31 cellular contexts compared by ENCODE assay signal in the genomic region with DNA sequence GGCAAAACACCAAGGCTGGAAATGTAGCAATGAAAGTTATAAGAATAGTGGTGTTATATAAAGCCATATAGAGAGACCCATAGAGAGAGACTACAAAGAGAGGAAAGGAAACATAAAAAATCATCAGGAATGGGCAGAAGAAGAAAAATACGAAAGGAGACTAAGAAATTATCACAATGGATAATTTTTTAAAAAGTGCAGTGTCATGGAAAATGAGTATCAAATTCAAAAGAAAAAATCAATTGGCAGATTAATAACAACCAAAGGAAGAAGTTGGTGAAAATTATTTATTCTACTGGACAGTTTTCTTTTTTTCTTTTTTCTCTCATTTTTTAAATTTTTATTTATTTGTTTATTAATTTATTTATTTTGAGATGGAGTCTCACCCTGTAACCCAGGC.
"Had no signal": no experiment of that assay in that cellular context is flagged by ENCODE, and none has a peak within 500 bp of the region (broad histone marks: within the 10 kb centered on the region; RNA-seq: fewer than 3 reads in every experiment).

No MANE protein-coding gene starts in this region.

- H3K9ac ChIP-seq: neural progenitor cell, parathyroid adenoma had no signal

- H2AFZ ChIP-seq: neural progenitor cell, parathyroid adenoma had no signal

- H3K4me2 ChIP-seq: neural progenitor cell, smooth muscle cell had no signal

- H3K4me3 ChIP-seq: neural progenitor cell, ovary, psoas muscle, skin epidermis, smooth muscle cell, spleen, stomach, thoracic aorta, thyroid gland, tibial nerve, upper lobe of left lung, vagina had no signal

- H3K4me3 Mint-ChIP-seq: naive thymus-derived CD4-positive, alpha-beta T cell; natural killer cell; nephron; neural progenitor cell; stimulated activated memory B cell treated with anti-CD40 and anti-IgM and Interleukin-4, amounts not matched to agents 10 μg/mL and 1 μg/mL and 100 μg/mL, for 72 hours; stimulated activated naive CD8-positive, alpha-beta T cell treated with anti-CD3 and anti-CD28 coated beads, Interleukin-15, Interleukin-2, amounts not matched to agents 100 ng/mL and 50 ng/mL, for 24 hours had no signal

- H3K4me1 Mint-ChIP-seq: naive thymus-derived CD4-positive, alpha-beta T cell; natural killer cell; nephron; stimulated activated memory B cell treated with anti-CD40 and anti-IgM and Interleukin-4, amounts not matched to agents 10 μg/mL and 1 μg/mL and 100 μg/mL, for 72 hours had no signal

- H3K27ac ChIP-seq: neural progenitor cell, ovary, parathyroid adenoma, psoas muscle, skin epidermis, spleen, stomach, thoracic aorta, thyroid gland, tibial nerve, upper lobe of left lung, vagina had no signal

- ATAC-seq: naive thymus-derived CD4-positive, alpha-beta T cell; natural killer cell; psoas muscle; right cardiac atrium; sciatic nerve; stimulated activated memory B cell treated with anti-CD40 and anti-IgM and Interleukin-4, amounts not matched to agents 10 μg/mL and 1 μg/mL and 100 μg/mL, for 72 hours had no signal

- FAIRE-seq: urothelium cell line had no signal

- H3K27me3 Mint-ChIP-seq: naive thymus-derived CD4-positive, alpha-beta T cell; stimulated activated memory B cell treated with anti-CD40 and anti-IgM and Interleukin-4, amounts not matched to agents 10 μg/mL and 1 μg/mL and 100 μg/mL, for 72 hours; stimulated activated naive CD8-positive, alpha-beta T cell treated with anti-CD3 and anti-CD28 coated beads, Interleukin-15, Interleukin-2, amounts not matched to agents 100 ng/mL and 50 ng/mL, for 24 hours had no signal

- H3K79me2 ChIP-seq: parathyroid adenoma had no signal

- H3K9me3 ChIP-seq: ovary, psoas muscle, thoracic aorta, thyroid gland, tibial nerve, upper lobe of left lung, vagina had no signal

- H3K27ac Mint-ChIP-seq: naive thymus-derived CD4-positive, alpha-beta T cell; natural killer cell; nephron; neural progenitor cell; progenitor cell of endocrine pancreas; stimulated activated memory B cell treated with anti-CD40 and anti-IgM and Interleukin-4, amounts not matched to agents 10 μg/mL and 1 μg/mL and 100 μg/mL, for 72 hours; stimulated activated naive CD8-positive, alpha-beta T cell treated with anti-CD3 and anti-CD28 coated beads, Interleukin-15, Interleukin-2, amounts not matched to agents 100 ng/mL and 50 ng/mL, for 24 hours had no signal

- DNase-seq: naive thymus-derived CD4-positive, alpha-beta T cell; natural killer cell; occipital lobe; ovary; posterior cingulate gyrus; psoas muscle; right cardiac atrium; spleen; stimulated activated CD4-positive, alpha-beta T cell treated with anti-CD3 and anti-CD28 coated beads, Interleukin-12 subunit alpha, Interleukin-12 subunit beta, amount 100 ng/mL, for 4 hours; stimulated activated CD4-positive, alpha-beta T cell treated with anti-CD3 and anti-CD28 coated beads, Interleukin-1b, Interleukin-23, amount 100 ng/mL, for 48 hours; stimulated activated CD4-positive, alpha-beta T cell treated with anti-CD3 and anti-CD28 coated beads, Interleukin-4, amount 100 ng/mL, for 1 hour; stimulated activated CD4-positive, alpha-beta T cell treated with anti-CD3 and anti-CD28 coated beads, Interleukin-4, amount 100 ng/mL, for 4 hours; stimulated activated CD8-positive, alpha-beta memory T cell treated with anti-CD3 and anti-CD28 coated beads, Interleukin-4, amount 100 ng/mL, for 48 hours; stimulated activated naive CD4-positive, alpha-beta T cell treated with Interleukin-2 at 50 U/mL for 16 hours; stomach; thyroid gland; trophoblast cell; upper lobe of left lung had no signal

- H3K4me1 ChIP-seq: parathyroid adenoma, psoas muscle, spleen, stomach, thyroid gland, tibial nerve, upper lobe of left lung, vagina had no signal

- H3K36me3 Mint-ChIP-seq: naive thymus-derived CD4-positive, alpha-beta T cell; natural killer cell; stimulated activated memory B cell treated with anti-CD40 and anti-IgM and Interleukin-4, amounts not matched to agents 10 μg/mL and 1 μg/mL and 100 μg/mL, for 72 hours had no signal

- H3K36me3 ChIP-seq: neural progenitor cell, ovary, spleen, stomach, thoracic aorta, thyroid gland, tibial nerve, upper lobe of left lung, vagina had no signal

- H3K27me3 ChIP-seq: neural progenitor cell, ovary, spleen, stomach, thyroid gland, tibial nerve, upper lobe of left lung, vagina had no signal
